8 cellular contexts compared by ENCODE assay signal in the genomic region with DNA sequence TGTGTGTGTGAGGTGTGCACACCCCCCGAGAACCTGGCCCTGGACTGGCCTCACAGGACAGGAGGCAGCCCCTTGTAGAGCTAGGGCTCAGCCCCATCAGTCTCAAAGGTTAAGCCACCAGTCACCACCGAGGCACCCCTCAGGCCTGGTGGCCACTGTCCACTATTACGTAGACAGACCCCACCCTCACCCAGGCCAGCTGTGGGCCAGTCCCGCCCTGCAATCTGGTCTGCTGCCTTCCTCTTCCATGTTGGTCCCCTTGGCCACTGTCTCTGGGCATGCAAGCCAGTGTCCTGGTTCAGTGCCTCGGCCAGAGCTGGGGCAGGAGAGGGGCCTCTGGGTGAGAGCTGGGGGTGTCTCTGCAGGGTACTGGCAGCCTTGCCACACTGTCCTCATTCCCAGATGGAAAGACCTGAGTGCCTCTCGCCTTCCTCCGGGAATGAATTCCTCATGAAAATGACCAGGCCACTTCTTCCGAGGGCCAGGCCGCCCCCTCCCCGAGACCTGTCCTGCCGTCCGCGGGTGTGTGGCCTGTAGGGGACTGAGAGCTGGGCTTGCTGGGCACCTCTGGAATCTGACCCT. TPM values are rescaled to one million over a fixed set of nuclear protein-coding genes. Genes with fewer than 3 reads are reported as not detected.
DNase-seq lines count a peak whose midpoint lies in the region; ATAC-seq and TF ChIP-seq lines count a peak whose summit lies in the region.

No MANE protein-coding gene starts in this region.

- no peak for TF ChIP-seq CTCF in CD14-positive monocyte (IDR thresholded peaks at IDR 0.05)
- TF ChIP-seq CTCF in OCI-LY3 (IDR thresholded peaks at IDR 0.05; ENCODE audit: low read depth, low read length) = no peak
- no peak for TF ChIP-seq CTCF in neural crest cell (conservative IDR thresholded peaks at IDR 0.05)

- H3K4me3 Mint-ChIP-seq in CD14-positive monocyte = peak overlapping the region; percentile 51 to 76
- H3K4me3 Mint-ChIP-seq in effector memory CD8-positive, alpha-beta T cell = peak overlapping the region; percentile 77 to 79
- H3K4me3 Mint-ChIP-seq in neural crest cell = peak overlapping the region; percentile 87

- H3K27me3 Mint-ChIP-seq in CD14-positive monocyte (ENCODE audit: low read depth in 3 of 3) (peaks cover 0 to 2% (median 0%) of the 10 kb centered on the region in 3 donors), neural crest cell (ENCODE audit: low read depth) (no peaks in the 10 kb centered on the region)
- H3K27me3 Mint-ChIP-seq in effector memory CD8-positive, alpha-beta T cell = no peaks in the 10 kb centered on the region

- peak overlapping the region; percentile 49 for H3K27ac ChIP-seq in OCI-LY3 (ENCODE audit: low read length)

- no peaks in the 10 kb centered on the region for H3K27me3 ChIP-seq in OCI-LY3 (ENCODE audit: low read depth, low read length)

- H3K4me1 ChIP-seq in OCI-LY3 (ENCODE audit: low read length) = peaks cover 16% of the 10 kb centered on the region

- H3K4me2 ChIP-seq in OCI-LY3 (ENCODE audit: low read length) = peak overlapping the region; percentile 84

- peak overlapping the region; percentile 93 for H3K4me3 ChIP-seq in OCI-LY3 (ENCODE audit: low read length)

- ATAC-seq in effector memory CD8-positive, alpha-beta T cell (replicated peaks) = no peak

- peak overlapping the region; percentile 89 for H3K9ac ChIP-seq in OCI-LY3 (ENCODE audit: low read length)

- H3K79me2 ChIP-seq in OCI-LY3 (ENCODE audit: low read length) = peaks cover 17% of the 10 kb centered on the region

- H3K9me3 Mint-ChIP-seq in CD14-positive monocyte = peaks cover 0 to 4% (median 0%) of the 10 kb centered on the region in 7 donors
- no peaks in the 10 kb centered on the region for H3K9me3 Mint-ChIP-seq in effector memory CD8-positive, alpha-beta T cell
- peaks cover 14% of the 10 kb centered on the region for H3K9me3 Mint-ChIP-seq in neural crest cell

- H2AFZ ChIP-seq in OCI-LY3 (ENCODE audit: low read depth, low read length) = no peak overlapping the region

- H3K27ac Mint-ChIP-seq in CD14-positive monocyte (peak overlapping the region; percentile 63 to 86 (median 81)), neural crest cell (ENCODE audit: unreplicated experiment) (peak overlapping the region; percentile 92)
- H3K27ac Mint-ChIP-seq in effector memory CD8-positive, alpha-beta T cell = peak overlapping the region; percentile 49 to 80

- H3K4me1 Mint-ChIP-seq in CD14-positive monocyte (peaks cover 60% of the 10 kb centered on the region), neural crest cell (peaks cover 8% of the 10 kb centered on the region)
- peaks cover 7% of the 10 kb centered on the region in 2 donors for H3K4me1 Mint-ChIP-seq in effector memory CD8-positive, alpha-beta T cell (ENCODE audit: low read depth in 2 of 2)

- intact Hi-C loops in CD14-positive monocyte (cut with micrococcal nuclease) = loop anchor here in 1 of 2 donors (5.0 kb wide), 1 partner anchor 95 kb away; a partner anchor contains a TSS

- DNase-seq in CD14-positive monocyte (ENCODE audit: low spot score) (no peak), neural crest cell (ENCODE audit: low read depth, low spot score) (no peak), GOT3 (lab: John Stamatoyannopoulos, UW) (no peak), NCI-H1436 treated with DMSO at 0.1 percent for 48 hours (lab: John Stamatoyannopoulos, UW) (no peak), occipital lobe (lab: John Stamatoyannopoulos, UW) (no peak), NCI-H187 treated with DMSO at 0.1 percent for 48 hours (lab: John Stamatoyannopoulos, UW) (no peak)
- DNase-seq in effector memory CD8-positive, alpha-beta T cell = no peak

- no peaks in the 10 kb centered on the region for H4K20me1 ChIP-seq in OCI-LY3 (ENCODE audit: insufficient read depth, low read length)

- peaks cover 10% of the 10 kb centered on the region for H3K9me3 ChIP-seq in OCI-LY3 (ENCODE audit: insufficient read depth, low read length)

- H3K36me3 Mint-ChIP-seq in CD14-positive monocyte (peaks cover 15 to 31% of the 10 kb centered on the region in 2 donors), neural crest cell (ENCODE audit: low read depth) (peaks cover 23% of the 10 kb centered on the region)
- H3K36me3 Mint-ChIP-seq in effector memory CD8-positive, alpha-beta T cell (ENCODE audit: insufficient read depth) = peaks cover 8% of the 10 kb centered on the region

- peaks cover 32% of the 10 kb centered on the region for H3K36me3 ChIP-seq in OCI-LY3 (replicated peaks; ENCODE audit: low read depth, low read length)

RNA-seq across cellular contexts. Expression of a gene that starts 0.9 kb away (rescaled TPM):
- polyA plus RNA-seq in CD14-positive monocyte = under 1 TPM; 0.52 to 0.57 TPM
- 4.4 and 5.2 TPM in 2 replicates for total RNA-seq in neural crest cell
- total RNA-seq in occipital lobe = 0.31 TPM

RNA-seq across cellular contexts. Expression of a gene that starts 22.2 kb away (rescaled TPM):
- 1 to 10 TPM in 1 of 2 donors, under 1 TPM in 1; 0.91 to 2.0 TPM for polyA plus RNA-seq in CD14-positive monocyte
- total RNA-seq in neural crest cell = 246 and 251 TPM in 2 replicates
- 37.0 TPM for total RNA-seq in occipital lobe
